ENCODE assay signal across 1 cellular context in the genomic region with DNA sequence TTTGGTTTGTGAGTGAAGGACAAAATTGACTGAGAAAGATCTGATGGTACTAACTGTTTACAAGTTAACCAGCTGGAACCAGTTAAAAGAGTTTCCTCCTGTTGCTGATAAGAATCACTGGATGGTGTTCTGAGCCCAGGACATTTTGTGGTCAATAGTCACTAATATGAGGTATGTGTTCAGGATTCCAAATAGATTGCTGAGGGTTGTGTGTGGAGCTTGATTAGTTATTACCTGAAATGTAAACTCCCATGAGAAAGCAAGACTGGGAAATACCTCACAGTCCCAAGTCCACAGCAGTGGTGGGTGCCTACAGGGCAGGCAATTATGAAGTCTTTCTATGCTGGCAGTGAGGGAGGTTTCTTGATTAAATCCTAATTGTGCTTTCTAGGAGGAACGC.
TF ChIP-seq lines count a peak whose summit lies in the region.

No MANE protein-coding gene starts in this region.

TF ChIP-seq in GM12878, 131 proteins besides CTCF, POLR2A, EP300 and RAD21 (continued from another document):
- TF ChIP-seq, protein P1, sequence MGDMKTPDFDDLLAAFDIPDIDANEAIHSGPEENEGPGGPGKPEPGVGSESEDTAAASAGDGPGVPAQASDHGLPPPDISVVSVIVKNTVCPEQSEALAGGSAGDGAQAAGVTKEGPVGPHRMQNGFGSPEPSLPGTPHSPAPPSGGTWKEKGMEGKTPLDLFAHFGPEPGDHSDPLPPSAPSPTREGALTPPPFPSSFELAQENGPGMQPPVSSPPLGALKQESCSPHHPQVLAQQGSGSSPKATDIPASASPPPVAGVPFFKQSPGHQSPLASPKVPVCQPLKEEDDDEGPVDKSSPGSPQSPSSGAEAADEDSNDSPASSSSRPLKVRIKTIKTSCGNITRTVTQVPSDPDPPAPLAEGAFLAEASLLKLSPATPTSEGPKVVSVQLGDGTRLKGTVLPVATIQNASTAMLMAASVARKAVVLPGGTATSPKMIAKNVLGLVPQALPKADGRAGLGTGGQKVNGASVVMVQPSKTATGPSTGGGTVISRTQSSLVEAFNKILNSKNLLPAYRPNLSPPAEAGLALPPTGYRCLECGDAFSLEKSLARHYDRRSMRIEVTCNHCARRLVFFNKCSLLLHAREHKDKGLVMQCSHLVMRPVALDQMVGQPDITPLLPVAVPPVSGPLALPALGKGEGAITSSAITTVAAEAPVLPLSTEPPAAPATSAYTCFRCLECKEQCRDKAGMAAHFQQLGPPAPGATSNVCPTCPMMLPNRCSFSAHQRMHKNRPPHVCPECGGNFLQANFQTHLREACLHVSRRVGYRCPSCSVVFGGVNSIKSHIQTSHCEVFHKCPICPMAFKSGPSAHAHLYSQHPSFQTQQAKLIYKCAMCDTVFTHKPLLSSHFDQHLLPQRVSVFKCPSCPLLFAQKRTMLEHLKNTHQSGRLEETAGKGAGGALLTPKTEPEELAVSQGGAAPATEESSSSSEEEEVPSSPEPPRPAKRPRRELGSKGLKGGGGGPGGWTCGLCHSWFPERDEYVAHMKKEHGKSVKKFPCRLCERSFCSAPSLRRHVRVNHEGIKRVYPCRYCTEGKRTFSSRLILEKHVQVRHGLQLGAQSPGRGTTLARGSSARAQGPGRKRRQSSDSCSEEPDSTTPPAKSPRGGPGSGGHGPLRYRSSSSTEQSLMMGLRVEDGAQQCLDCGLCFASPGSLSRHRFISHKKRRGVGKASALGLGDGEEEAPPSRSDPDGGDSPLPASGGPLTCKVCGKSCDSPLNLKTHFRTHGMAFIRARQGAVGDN (IDR thresholded peaks at IDR 0.05), result no peak
- TF ChIP-seq HSF1 (IDR thresholded peaks at IDR 0.05; ENCODE audit: low read depth, low read length) (no peak), SKIL (IDR thresholded peaks at IDR 0.05; ENCODE audit: low read depth, poor library complexity, severe bottlenecking) (no peak), TAF1 (IDR thresholded peaks at IDR 0.05; ENCODE audit: borderline replicate concordance, low read depth, low read length) (no peak), ASH2L (IDR thresholded peaks at IDR 0.05; ENCODE audit: borderline replicate concordance, low read depth) (no peak)
